ENCODE assay signal across 8 cellular contexts in the genomic region with DNA sequence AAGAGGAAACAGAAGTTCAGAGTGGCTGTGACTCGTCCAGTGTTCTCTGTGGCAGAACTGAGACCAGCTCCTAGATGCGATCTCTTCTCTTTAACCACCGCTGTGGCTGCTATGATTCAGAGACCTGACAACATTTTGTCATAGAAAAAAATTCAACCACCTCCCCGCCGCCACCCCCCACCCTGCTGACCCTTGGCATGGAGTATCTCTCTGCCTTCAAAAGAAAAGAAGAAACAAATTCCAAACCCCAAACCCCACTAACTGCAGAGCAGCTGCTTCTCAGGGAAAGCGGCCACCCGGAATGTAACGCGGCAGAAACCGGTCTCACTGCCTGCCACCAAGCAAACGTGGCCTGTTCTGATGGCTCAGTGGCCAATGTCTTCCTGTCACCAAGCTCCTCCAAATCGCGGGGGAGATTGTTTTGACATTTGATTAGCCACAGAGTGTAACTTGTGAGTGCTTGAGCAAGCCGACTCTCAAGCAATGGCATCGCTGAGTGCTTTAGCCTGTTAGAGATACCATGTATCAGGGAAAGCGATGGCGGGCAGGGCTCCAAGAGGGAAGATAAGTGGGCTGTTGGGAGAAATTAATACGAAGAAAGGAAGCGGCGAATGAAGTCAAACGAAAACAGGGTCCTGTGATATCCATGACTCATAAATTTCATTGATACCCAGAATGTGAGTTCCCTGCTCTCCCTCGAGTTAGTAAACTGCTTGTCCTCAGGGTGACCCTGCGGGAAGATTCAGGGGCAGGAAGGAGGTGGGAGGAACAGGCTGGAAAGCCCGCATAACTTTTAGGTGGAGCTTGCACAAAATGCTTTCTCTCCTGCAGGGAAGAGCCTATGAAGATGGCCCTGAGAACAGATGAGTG. TPM values are rescaled to one million over a fixed set of nuclear protein-coding genes. Genes with fewer than 3 reads are reported as not detected.
DNase-seq lines count a peak whose midpoint lies in the region; ATAC-seq and TF ChIP-seq lines count a peak whose summit lies in the region.

No MANE protein-coding gene starts in this region.

- H3K27ac Mint-ChIP-seq in endothelial cell (ENCODE audit: unreplicated experiment), result no peak overlapping the region

- peak; percentile 36 for DNase-seq in H4 (ENCODE audit: low spot score)
- DNase-seq in SW480 (ENCODE audit: low spot score), result peak; percentile 41
- peak; percentile 12 to 13 for DNase-seq in foreskin fibroblast
- DNase-seq in stimulated activated CD4-positive, alpha-beta T cell treated with anti-CD3 and anti-CD28 coated beads, Interleukin-15, amount 100 ng/mL, for 24 hours, result peak; percentile 66
- DNase-seq in DMS153 treated with DMSO at 0.1 percent for 48 hours (lab: John Stamatoyannopoulos, UW; ENCODE audit: unreplicated experiment), result no peak
- no peak for DNase-seq in endothelial cell (ENCODE audit: low spot score)

- TF ChIP-seq CTCF in foreskin fibroblast (IDR thresholded peaks at IDR 0.05; ENCODE audit: low read depth, low read length), result no peak
- no peak for TF ChIP-seq CTCF in endothelial cell (IDR thresholded peaks at IDR 0.05; ENCODE audit: unreplicated experiment)

- no peaks in the 10 kb centered on the region for H3K36me3 Mint-ChIP-seq in endothelial cell (ENCODE audit: low read depth, unreplicated experiment)

- H3K27me3 Mint-ChIP-seq in endothelial cell (ENCODE audit: unreplicated experiment), result peaks cover 12% of the 10 kb centered on the region

- ATAC-seq in HG03159 (IDR thresholded peaks at IDR 0.05; ENCODE audit: unreplicated experiment) (no peak), GM21390 (IDR thresholded peaks at IDR 0.05; ENCODE audit: unreplicated experiment) (no peak)

- no peak overlapping the region for H3K4me3 ChIP-seq in foreskin fibroblast (ENCODE audit: low read depth in 1 of 2, low read length in 2 of 2)

- H3K4me1 Mint-ChIP-seq in endothelial cell (ENCODE audit: unreplicated experiment), result peaks cover 35% of the 10 kb centered on the region

- H3K4me3 Mint-ChIP-seq in endothelial cell (ENCODE audit: unreplicated experiment), result no peak overlapping the region

- H3K9me3 Mint-ChIP-seq in endothelial cell (ENCODE audit: unreplicated experiment), result no peaks in the 10 kb centered on the region

RNA-seq across cellular contexts. Expression of a gene that starts 44.8 kb away (rescaled TPM):
- total RNA-seq in H4 (2014; rRNA removed; shearing (Covaris generic)), result 17.5 and 24.9 TPM in 2 replicates
- total RNA-seq in endothelial cell (ENCODE audit: unreplicated experiment), result 80.8 TPM

Comparison
In these comparisons a context has a peak if more than half of its experiments do, and no peak if none do; other contexts are left out.
1. DNase-seq: peak in H4 (single experiment), SW480 (single experiment), foreskin fibroblast (2 of 2) and stimulated activated CD4-positive, alpha-beta T cell treated with anti-CD3 and anti-CD28 coated beads, Interleukin-15, amount 100 ng/mL, for 24 hours (single experiment); none in DMS153 treated with DMSO at 0.1 percent for 48 hours (single experiment) and endothelial cell (single experiment).